26 cellular contexts compared by ENCODE assay signal in the genomic region with DNA sequence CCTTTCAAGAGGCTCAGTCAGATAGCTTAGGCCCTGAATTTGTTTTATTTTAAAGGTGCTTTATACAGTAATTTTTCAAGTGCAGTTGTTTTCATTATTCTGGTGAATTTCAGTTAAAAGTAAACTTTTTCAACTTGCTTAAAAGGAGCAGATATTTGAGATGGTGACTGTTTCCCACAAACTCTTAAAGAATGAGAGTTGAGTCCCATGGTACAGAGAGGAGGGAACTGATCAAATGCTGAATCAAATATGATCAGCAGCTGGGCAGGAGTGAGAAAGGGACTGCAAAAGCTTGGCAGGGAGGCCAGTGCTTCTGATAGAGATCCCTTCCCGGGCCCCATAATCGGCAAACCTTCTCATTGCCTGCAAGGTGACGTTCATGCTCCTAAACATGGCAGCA.
DNase-seq lines count a peak whose midpoint lies in the region; ATAC-seq, FAIRE-seq and TF ChIP-seq lines count a peak whose summit lies in the region.
"Had no signal": no experiment of that assay in that cellular context is flagged by ENCODE, and none has a peak within 500 bp of the region (broad histone marks: within the 10 kb centered on the region; RNA-seq: fewer than 3 reads in every experiment).

No MANE protein-coding gene starts in this region.

- no peak overlapping the region for H2AFZ ChIP-seq in astrocyte (ENCODE audit: low read depth, low read length)

- H3K27ac ChIP-seq in astrocyte (ENCODE audit: low read depth, low read length): no peak overlapping the region
- H3K27ac ChIP-seq: C4-2B had no signal

- H3K4me3 Mint-ChIP-seq in astrocyte (ENCODE audit: unreplicated experiment) (no peak overlapping the region), T-helper 17 cell (no peak overlapping the region)
- no peak overlapping the region for H3K4me3 Mint-ChIP-seq in stimulated activated memory B cell treated with anti-CD40 and anti-IgM and Interleukin-4, amounts not matched to agents 10 μg/mL and 1 μg/mL and 100 μg/mL, for 72 hours
- H3K4me3 Mint-ChIP-seq: CD8-positive, alpha-beta T cell had no signal

- no peaks in the 10 kb centered on the region for H3K9me3 Mint-ChIP-seq in astrocyte (ENCODE audit: unreplicated experiment)
- H3K9me3 Mint-ChIP-seq in stimulated activated memory B cell treated with anti-CD40 and anti-IgM and Interleukin-4, amounts not matched to agents 10 μg/mL and 1 μg/mL and 100 μg/mL, for 72 hours: peaks cover 8% of the 10 kb centered on the region
- H3K9me3 Mint-ChIP-seq: CD8-positive, alpha-beta T cell had no signal

- H3K27me3 ChIP-seq in astrocyte (ENCODE audit: insufficient read depth, low read length): no peaks in the 10 kb centered on the region

- H3K36me3 Mint-ChIP-seq in astrocyte (ENCODE audit: low read depth, unreplicated experiment) (no peaks in the 10 kb centered on the region), T-helper 17 cell (ENCODE audit: low read depth) (no peaks in the 10 kb centered on the region)
- no peaks in the 10 kb centered on the region for H3K36me3 Mint-ChIP-seq in stimulated activated memory B cell treated with anti-CD40 and anti-IgM and Interleukin-4, amounts not matched to agents 10 μg/mL and 1 μg/mL and 100 μg/mL, for 72 hours
- H3K36me3 Mint-ChIP-seq: CD8-positive, alpha-beta T cell had no signal

- H3K79me2 ChIP-seq in astrocyte (ENCODE audit: insufficient read depth, low read length): no peaks in the 10 kb centered on the region

- no peak for ATAC-seq in T-helper 17 cell
- ATAC-seq in GM19452 (IDR thresholded peaks at IDR 0.05; ENCODE audit: unreplicated experiment): no peak
- no peak for ATAC-seq in stimulated activated memory B cell treated with anti-CD40 and anti-IgM and Interleukin-4, amounts not matched to agents 10 μg/mL and 1 μg/mL and 100 μg/mL, for 72 hours
- ATAC-seq: CD8-positive, alpha-beta T cell; HCT116; PC-3 had no signal

- H3K36me3 ChIP-seq in astrocyte (ENCODE audit: insufficient read depth, low read length): no peaks in the 10 kb centered on the region

- no peaks in the 10 kb centered on the region for H3K4me1 ChIP-seq in astrocyte (ENCODE audit: insufficient read depth, low read length)
- H3K4me1 ChIP-seq: Caco-2 had no signal

- no peaks in the 10 kb centered on the region for H3K4me1 Mint-ChIP-seq in astrocyte (ENCODE audit: low read depth, unreplicated experiment)
- no peaks in the 10 kb centered on the region for H3K4me1 Mint-ChIP-seq in T-helper 17 cell
- H3K4me1 Mint-ChIP-seq in stimulated activated memory B cell treated with anti-CD40 and anti-IgM and Interleukin-4, amounts not matched to agents 10 μg/mL and 1 μg/mL and 100 μg/mL, for 72 hours: peaks cover 9% of the 10 kb centered on the region

- H3K27ac Mint-ChIP-seq in astrocyte (ENCODE audit: unreplicated experiment): no peak overlapping the region
- no peak overlapping the region for H3K27ac Mint-ChIP-seq in T-helper 17 cell
- no peak overlapping the region for H3K27ac Mint-ChIP-seq in stimulated activated memory B cell treated with anti-CD40 and anti-IgM and Interleukin-4, amounts not matched to agents 10 μg/mL and 1 μg/mL and 100 μg/mL, for 72 hours
- H3K27ac Mint-ChIP-seq: CD8-positive, alpha-beta T cell had no signal

- DNase-seq in AG10803 (ENCODE audit: low read depth): peak; percentile 15
- DNase-seq in astrocyte (ENCODE audit: low read depth): peak; percentile 50
- DNase-seq in fibroblast of peridontal ligament (ENCODE audit: extremely low read depth): peak; percentile 78
- DNase-seq in skeletal muscle cell (ENCODE audit: low read depth): peak; percentile 8
- DNase-seq in T-helper 17 cell: no peak
- DNase-seq in activated CD8-positive, alpha-beta memory T cell treated with anti-CD3 and anti-CD28 coated beads, Interleukin-2, amount 50 U/mL, for 48 hours: no peak
- DNase-seq: Caco-2; CD8-positive, alpha-beta T cell; EL; GDM1; Karpas-422; NCI-H1105 treated with DMSO at 0.1 percent for 48 hours; NCI-H146; NCI-H1930; NCI-H2107; NCI-H446; NCI-H526; NK-92 treated with Interleukin-12 subunit alpha and Interleukin-12 subunit beta, amount 100 ng/mL, for 24 hours; PC-3; SK-N-SH had no signal

- FAIRE-seq in astrocyte (lab: Jason Lieb, UNC): peak; percentile 20
- FAIRE-seq: GM12892, GM19239 had no signal

- H3K4me3 ChIP-seq in AG10803 (ENCODE audit: low read length): no peak overlapping the region
- no peak overlapping the region for H3K4me3 ChIP-seq in astrocyte (ENCODE audit: insufficient read depth, low read depth, low read length)
- H3K4me3 ChIP-seq in skeletal muscle cell (ENCODE audit: low read depth, low read length): no peak overlapping the region

- H3K4me2 ChIP-seq in astrocyte (ENCODE audit: low read length): no peak overlapping the region
- H3K4me2 ChIP-seq: SK-N-SH had no signal

- no peak overlapping the region for H3K9ac ChIP-seq in astrocyte (ENCODE audit: low read length)
- H3K9ac ChIP-seq: SK-N-SH had no signal

- H3K9me3 ChIP-seq in astrocyte (ENCODE audit: insufficient read depth, low read depth, low read length) (no peaks in the 10 kb centered on the region), T-helper 17 cell (ENCODE audit: control insufficient read depth, low read length, poor library complexity, severe bottlenecking) (no peaks in the 10 kb centered on the region)
- H3K9me3 ChIP-seq: Caco-2, SK-N-SH had no signal

- no peaks in the 10 kb centered on the region for H4K20me1 ChIP-seq in astrocyte (ENCODE audit: insufficient read depth, low read length)

- H3K27me3 Mint-ChIP-seq in astrocyte (ENCODE audit: low read depth, unreplicated experiment): peaks cover 21% of the 10 kb centered on the region
- no peaks in the 10 kb centered on the region for H3K27me3 Mint-ChIP-seq in T-helper 17 cell
- peaks cover 71% of the 10 kb centered on the region for H3K27me3 Mint-ChIP-seq in stimulated activated memory B cell treated with anti-CD40 and anti-IgM and Interleukin-4, amounts not matched to agents 10 μg/mL and 1 μg/mL and 100 μg/mL, for 72 hours

- no peak for TF ChIP-seq CTCF in AG10803 (conservative IDR thresholded peaks at IDR 0.05; ENCODE audit: low read length)
- no peak for TF ChIP-seq CTCF in astrocyte (IDR thresholded peaks at IDR 0.05; ENCODE audit: insufficient read depth, low read depth, low read length)

Comparison
In these comparisons a context has a peak if more than half of its experiments do, and no peak if none do; other contexts are left out.
1. DNase-seq: peak in AG10803 (single experiment), astrocyte (single experiment), fibroblast of peridontal ligament (single experiment) and skeletal muscle cell (single experiment); none in T-helper 17 cell (0 of 3) and activated CD8-positive, alpha-beta memory T cell treated with anti-CD3 and anti-CD28 coated beads, Interleukin-2, amount 50 U/mL, for 48 hours (single experiment).